15 cellular contexts compared by ENCODE assay signal in the genomic region with DNA sequence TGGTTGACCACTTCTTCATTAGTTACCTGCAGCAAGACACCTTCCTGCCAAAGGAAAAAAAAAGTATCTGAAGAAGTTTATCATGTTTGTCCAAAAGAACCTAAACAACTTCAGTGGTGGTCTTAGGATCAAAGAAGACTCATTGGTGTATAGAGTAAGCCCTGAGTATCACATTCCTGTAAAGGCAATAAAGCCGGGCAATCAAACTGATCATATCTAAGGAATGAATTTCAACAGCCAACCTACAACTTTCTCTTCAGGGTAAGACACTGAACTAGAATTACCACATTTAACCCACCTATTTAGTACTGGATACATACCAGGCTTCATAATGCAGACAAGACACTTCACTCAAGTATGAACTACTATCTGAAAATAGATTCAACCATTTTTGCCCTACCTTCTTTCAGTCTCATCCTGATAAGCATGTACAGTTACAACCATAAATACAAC. TPM values are rescaled to one million over a fixed set of nuclear protein-coding genes. Genes with fewer than 3 reads are reported as not detected.
DNase-seq lines count a peak whose midpoint lies in the region; ATAC-seq, FAIRE-seq and TF ChIP-seq lines count a peak whose summit lies in the region.
"Had no signal": no experiment of that assay in that cellular context is flagged by ENCODE, and none has a peak within 500 bp of the region (broad histone marks: within the 10 kb centered on the region; RNA-seq: fewer than 3 reads in every experiment).

No MANE protein-coding gene starts in this region.

- WGBS in GM23248 (ENCODE audit: low coverage in 1 of 2, low lambda C conversion rate in 2 of 2, missing lambda C conversion rate in 2 of 2), 2 experiments = 97 to 100% methylated on average over 1 of the region's 1 CpG

- H3K4me3 Mint-ChIP-seq in activated T-cell treated with anti-CD3 and anti-CD28 coated beads, Interleukin-2, amount 50 U/mL, for 72 hours = peak overlapping the region; percentile 17 to 58
- peak overlapping the region; percentile 4 for H3K4me3 Mint-ChIP-seq in astrocyte (ENCODE audit: unreplicated experiment)

- H3K4me3 ChIP-seq in astrocyte (ENCODE audit: insufficient read depth, low read depth, low read length) = no peak overlapping the region
- H3K4me3 ChIP-seq in neutrophil (ENCODE audit: low read depth in 1 of 2, low read length in 1 of 2) = no peak overlapping the region
- H3K4me3 ChIP-seq in GM23248 = no peak overlapping the region
- H3K4me3 ChIP-seq: spleen had no signal

- H3K4me1 ChIP-seq in astrocyte (ENCODE audit: insufficient read depth, low read length) (no peaks in the 10 kb centered on the region), neutrophil (ENCODE audit: control insufficient read depth in 1 of 2, insufficient read depth in 1 of 2, low read depth in 1 of 2, low read length in 1 of 2) (peaks cover 5 to 11% of the 10 kb centered on the region in 2 experiments), GM23248 (ENCODE audit: insufficient read depth) (0 out of 2 replicates have a peak, but pooled peaks cover 9% of the 10 kb centered on the region)

- DNase-seq in activated T-cell treated with anti-CD3 and anti-CD28 coated beads, Interleukin-2, amount 50 U/mL, for 72 hours = no peak
- DNase-seq in activated T-cell treated with anti-CD3 and anti-CD28 coated beads, Interleukin-2, amount 50 U/mL, for 48 hours = no peak
- DNase-seq in OCI-M1 (lab: John Stamatoyannopoulos, UW) (peak; percentile 19), astrocyte (ENCODE audit: low read depth) (no peak), GM23248 (no peak), NCI-H510A treated with DMSO at 0.1 percent for 48 hours (lab: John Stamatoyannopoulos, UW) (no peak), midbrain (lab: John Stamatoyannopoulos, UW) (no peak)
- DNase-seq: caudate nucleus, HCEC 1CT, KG1, NCI-H1436, NCI-H446 treated with DMSO at 0.1 percent for 48 hours, PC-3, spleen had no signal

- no peaks in the 10 kb centered on the region for H3K9me2 ChIP-seq in GM23248 (ENCODE audit: insufficient read depth)

- TF ChIP-seq CTCF in astrocyte (IDR thresholded peaks at IDR 0.05; ENCODE audit: insufficient read depth, low read depth, low read length) (no peak), neutrophil (IDR thresholded peaks at IDR 0.05) (no peak)

- H2AFZ ChIP-seq in astrocyte (ENCODE audit: low read depth, low read length) (no peak overlapping the region), GM23248 (no peak overlapping the region)

- H3K9me3 ChIP-seq in astrocyte (ENCODE audit: insufficient read depth, low read depth, low read length) (no peaks in the 10 kb centered on the region), neutrophil (no peaks in the 10 kb centered on the region), GM23248 (ENCODE audit: low read depth) (no peaks in the 10 kb centered on the region)
- H3K9me3 ChIP-seq: spleen had no signal

- no peak for ATAC-seq in activated T-cell treated with anti-CD3 and anti-CD28 coated beads, Interleukin-2, amount 50 U/mL, for 72 hours (replicated peaks in 1 of 2)
- ATAC-seq: PC-3 had no signal

- peaks cover 94% of the 10 kb centered on the region for H3F3A ChIP-seq in GM23248 (ENCODE audit: insufficient read depth)

- H3K27me3 ChIP-seq in astrocyte (ENCODE audit: insufficient read depth, low read length) (no peaks in the 10 kb centered on the region), neutrophil (no peaks in the 10 kb centered on the region), GM23248 (replicated peaks; ENCODE audit: insufficient read depth) (no peaks in the 10 kb centered on the region)
- H3K27me3 ChIP-seq: spleen had no signal

- in situ Hi-C loops in GM23248 (cut with MboI) = loop anchor here (10.0 kb wide), 1 partner anchor 974 kb away; a partner anchor contains a TSS

- H3K9ac ChIP-seq in astrocyte (ENCODE audit: low read length) (no peak overlapping the region), GM23248 (no peak overlapping the region)

- peaks cover 97% of the 10 kb centered on the region for H3K4me1 Mint-ChIP-seq in activated T-cell treated with anti-CD3 and anti-CD28 coated beads, Interleukin-2, amount 50 U/mL, for 72 hours (ENCODE audit: low read depth)
- H3K4me1 Mint-ChIP-seq in astrocyte (ENCODE audit: low read depth, unreplicated experiment) = peaks cover 59% of the 10 kb centered on the region

- H3K27ac Mint-ChIP-seq in activated T-cell treated with anti-CD3 and anti-CD28 coated beads, Interleukin-2, amount 50 U/mL, for 72 hours = peak overlapping the region; percentile 95
- peak overlapping the region; percentile 6 for H3K27ac Mint-ChIP-seq in astrocyte (ENCODE audit: unreplicated experiment)

- no peak for FAIRE-seq in astrocyte (lab: Jason Lieb, UNC)

- H3K27me3 Mint-ChIP-seq in activated T-cell treated with anti-CD3 and anti-CD28 coated beads, Interleukin-2, amount 50 U/mL, for 72 hours (ENCODE audit: low read depth) = no peaks in the 10 kb centered on the region
- H3K27me3 Mint-ChIP-seq in astrocyte (ENCODE audit: low read depth, unreplicated experiment) = no peaks in the 10 kb centered on the region

- H4K20me1 ChIP-seq in astrocyte (ENCODE audit: insufficient read depth, low read length) = peaks cover 90% of the 10 kb centered on the region
- H4K20me1 ChIP-seq in GM23248 (ENCODE audit: insufficient read depth) = peaks cover 20% of the 10 kb centered on the region; the same call in 1 of the 2 replicates

- H3K36me3 Mint-ChIP-seq in activated T-cell treated with anti-CD3 and anti-CD28 coated beads, Interleukin-2, amount 50 U/mL, for 72 hours (ENCODE audit: insufficient read depth in 2 of 2) = peaks cover 20 to 68% of the 10 kb centered on the region in 2 donors
- H3K36me3 Mint-ChIP-seq in astrocyte (ENCODE audit: low read depth, unreplicated experiment) = peaks cover 28% of the 10 kb centered on the region

- H3K4me2 ChIP-seq in astrocyte (ENCODE audit: low read length) = no peak overlapping the region
- no peak overlapping the region for H3K4me2 ChIP-seq in GM23248 (ENCODE audit: unreplicated experiment)

- H3K27ac ChIP-seq in astrocyte (ENCODE audit: low read depth, low read length) (no peak overlapping the region), neutrophil (peak overlapping the region; percentile 24), GM23248 (no peak overlapping the region)

- H3K9me3 Mint-ChIP-seq in activated T-cell treated with anti-CD3 and anti-CD28 coated beads, Interleukin-2, amount 50 U/mL, for 72 hours = no peaks in the 10 kb centered on the region
- no peaks in the 10 kb centered on the region for H3K9me3 Mint-ChIP-seq in astrocyte (ENCODE audit: unreplicated experiment)

- H3K36me3 ChIP-seq in astrocyte (ENCODE audit: insufficient read depth, low read length) = peaks cover 66% of the 10 kb centered on the region
- peaks cover 92% of the 10 kb centered on the region for H3K36me3 ChIP-seq in neutrophil
- H3K36me3 ChIP-seq in GM23248 (ENCODE audit: low read depth) = peaks cover 87% of the 10 kb centered on the region

- H3K79me2 ChIP-seq in astrocyte (ENCODE audit: insufficient read depth, low read length) (peaks cover 56% of the 10 kb centered on the region), GM23248 (ENCODE audit: insufficient read depth) (peaks cover 63% of the 10 kb centered on the region)

RNA-seq across cellular contexts. Expression of a gene that starts 10.1 kb away (rescaled TPM):
- total RNA-seq in activated T-cell treated with anti-CD3 and anti-CD28 coated beads, Interleukin-2, amount 50 U/mL, for 72 hours = 100 to 1,000 TPM; 439 to 483 TPM
- total RNA-seq in astrocyte = 361 and 415 TPM in 2 replicates
- total RNA-seq in GM23248 (2014; rRNA removed; shearing (Covaris generic)) = 125 and 134 TPM in 2 replicates
- 493 and 529 TPM in 2 replicates for polyA plus RNA-seq in GM23248 (2016; fragmentation: Nextera tagmentation; extraction: Ambion mirVana)

RNA-seq across cellular contexts. Expression of a gene that starts 11.1 kb away (rescaled TPM):
- total RNA-seq in activated T-cell treated with anti-CD3 and anti-CD28 coated beads, Interleukin-2, amount 50 U/mL, for 72 hours = 100 to 1,000 TPM; 201 to 221 TPM
- total RNA-seq in astrocyte = 141 and 148 TPM in 2 replicates
- total RNA-seq in GM23248 (2014; rRNA removed; shearing (Covaris generic)) = 109 and 122 TPM in 2 replicates
- polyA plus RNA-seq in GM23248 (2016; fragmentation: Nextera tagmentation; extraction: Ambion mirVana) = 71.1 and 73.3 TPM in 2 replicates

RNA-seq across cellular contexts. Expression of a gene that starts 38.4 kb away (rescaled TPM):
- total RNA-seq in activated T-cell treated with anti-CD3 and anti-CD28 coated beads, Interleukin-2, amount 50 U/mL, for 72 hours = 10 to 100 TPM; 18.5 to 22.2 TPM
- total RNA-seq in astrocyte = 49.0 and 50.4 TPM in 2 replicates
- 0.76 and 1.4 TPM in 2 replicates for total RNA-seq in GM23248 (2014; rRNA removed; shearing (Covaris generic))
- 0.41 and 0.70 TPM in 2 replicates for polyA plus RNA-seq in GM23248 (2016; fragmentation: Nextera tagmentation; extraction: Ambion mirVana)
